ENCODE assay signal across 7 cellular contexts in the genomic region with DNA sequence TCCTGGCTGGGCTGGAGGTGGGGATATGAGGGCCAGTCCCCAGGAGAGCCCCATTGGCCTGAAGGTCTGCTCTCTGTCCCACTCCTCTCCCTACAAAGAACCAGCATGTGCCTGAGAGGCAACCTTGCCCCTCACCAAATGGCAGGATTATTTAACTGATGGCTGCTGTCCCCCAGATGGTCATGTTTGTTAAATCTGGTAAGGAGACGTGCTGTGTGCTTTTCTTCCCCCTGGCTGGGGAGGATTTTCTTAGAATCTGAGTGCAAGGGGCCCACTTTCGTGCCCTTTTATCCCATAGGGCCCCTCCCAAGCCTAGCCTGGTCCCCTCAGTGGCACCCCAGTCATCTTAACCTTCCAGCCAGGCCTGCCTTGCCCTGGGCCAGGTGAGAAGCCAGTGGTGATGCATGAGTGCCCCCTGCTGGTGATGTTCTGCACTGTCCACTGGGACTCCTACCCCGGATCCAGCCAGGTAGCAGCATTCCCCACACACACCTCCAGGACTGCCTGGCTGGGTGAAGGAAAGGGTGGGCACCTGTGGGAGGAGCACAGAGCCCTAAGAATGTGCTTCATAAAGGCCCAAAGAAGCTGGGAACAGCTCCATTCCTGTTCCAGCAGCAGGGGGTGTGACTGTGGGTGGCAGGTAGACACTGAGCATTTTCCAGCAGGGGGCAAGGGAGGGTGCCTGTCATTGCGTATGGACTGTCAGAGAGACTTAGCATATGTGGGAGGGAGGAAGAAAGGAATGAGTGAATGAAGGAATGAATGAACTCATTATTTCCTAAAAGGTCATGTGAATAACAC.
A peak's percentile ranks its signal among the peaks of the same experiment; 100 is the strongest.
DNase-seq lines count a peak whose midpoint lies in the region; ATAC-seq and TF ChIP-seq lines count a peak whose summit lies in the region.

No MANE protein-coding gene starts in this region.

- no peaks in the 10 kb centered on the region for H4K20me1 ChIP-seq in Loucy (ENCODE audit: insufficient read depth, low read length, poor library complexity, severe bottlenecking)

- no peaks in the 10 kb centered on the region for H3F3A ChIP-seq in Loucy (ENCODE audit: low read depth)

- DNase-seq in T1000 (lab: John Stamatoyannopoulos, UW) = peak; percentile 53
- DNase-seq in astrocyte of the hippocampus (ENCODE audit: low read depth, low spot score) = peak; percentile 84
- DNase-seq in iPS DF 6.9 (ENCODE audit: low read depth, low spot score) = peak; percentile 75
- peak; percentile 90 for DNase-seq in stimulated activated CD4-positive, alpha-beta T cell treated with anti-CD3 and anti-CD28 coated beads, Interleukin-15, amount 100 ng/mL, for 24 hours

- WGBS in iPS DF 6.9 (ENCODE audit: insufficient coverage, insufficient read length) = no CpG with 5 or more reads among the region's 4 CpGs

- no peak overlapping the region for H3K4me2 ChIP-seq in Loucy (ENCODE audit: low read depth, low read length, poor library complexity, severe bottlenecking)

- H3K9me3 ChIP-seq in Loucy (ENCODE audit: insufficient read depth, low read depth, low read length) = no peaks in the 10 kb centered on the region
- H3K9me3 ChIP-seq in iPS DF 6.9 (ENCODE audit: control insufficient read depth, insufficient read depth, low read length) = no peaks in the 10 kb centered on the region

- no peak for ATAC-seq in GM18873 (IDR thresholded peaks at IDR 0.05; ENCODE audit: low FRiP score, unreplicated experiment)

- H3K27me3 ChIP-seq in Loucy (ENCODE audit: insufficient read depth, low read length, poor library complexity, severe bottlenecking) (no peaks in the 10 kb centered on the region), iPS DF 6.9 (ENCODE audit: control insufficient read depth, insufficient read depth, low read length) (no peaks in the 10 kb centered on the region)

- H3K4me3 ChIP-seq in Loucy (ENCODE audit: low read length, poor library complexity, severe bottlenecking) (no peak overlapping the region), iPS DF 6.9 (ENCODE audit: low read length) (no peak overlapping the region)

- H2AFZ ChIP-seq in Loucy (ENCODE audit: low read length) = no peak overlapping the region

- no peaks in the 10 kb centered on the region for H3K79me2 ChIP-seq in Loucy (ENCODE audit: insufficient read depth, low read length)

- TF ChIP-seq CTCF in GM12874 (IDR thresholded peaks at IDR 0.05; ENCODE audit: insufficient read depth, low read depth, low read length) (peak; percentile 95), Loucy (conservative IDR thresholded peaks at IDR 0.05; ENCODE audit: low read length) (peak; percentile 98)

- H3K9ac ChIP-seq in Loucy (ENCODE audit: low read depth, low read length, poor library complexity, severe bottlenecking) = no peak overlapping the region

- H3K9me2 ChIP-seq in Loucy (replicated peaks; ENCODE audit: low read depth, low read length) = no peaks in the 10 kb centered on the region

- H3K36me3 ChIP-seq in Loucy (ENCODE audit: insufficient read depth, low read length) = no peaks in the 10 kb centered on the region
- no peaks in the 10 kb centered on the region for H3K36me3 ChIP-seq in iPS DF 6.9 (ENCODE audit: control insufficient read depth, insufficient read depth, low read length)

- no peak overlapping the region for H3K27ac ChIP-seq in iPS DF 6.9 (ENCODE audit: low read length)

- H3K4me1 ChIP-seq in Loucy (ENCODE audit: insufficient read depth, low read length, poor library complexity, severe bottlenecking) = no peaks in the 10 kb centered on the region
- no peaks in the 10 kb centered on the region; the same call in 1 of the 2 replicates for H3K4me1 ChIP-seq in iPS DF 6.9 (ENCODE audit: control insufficient read depth, insufficient read depth, low read length)
